ENCODE assay signal across 8 cellular contexts in the genomic region with DNA sequence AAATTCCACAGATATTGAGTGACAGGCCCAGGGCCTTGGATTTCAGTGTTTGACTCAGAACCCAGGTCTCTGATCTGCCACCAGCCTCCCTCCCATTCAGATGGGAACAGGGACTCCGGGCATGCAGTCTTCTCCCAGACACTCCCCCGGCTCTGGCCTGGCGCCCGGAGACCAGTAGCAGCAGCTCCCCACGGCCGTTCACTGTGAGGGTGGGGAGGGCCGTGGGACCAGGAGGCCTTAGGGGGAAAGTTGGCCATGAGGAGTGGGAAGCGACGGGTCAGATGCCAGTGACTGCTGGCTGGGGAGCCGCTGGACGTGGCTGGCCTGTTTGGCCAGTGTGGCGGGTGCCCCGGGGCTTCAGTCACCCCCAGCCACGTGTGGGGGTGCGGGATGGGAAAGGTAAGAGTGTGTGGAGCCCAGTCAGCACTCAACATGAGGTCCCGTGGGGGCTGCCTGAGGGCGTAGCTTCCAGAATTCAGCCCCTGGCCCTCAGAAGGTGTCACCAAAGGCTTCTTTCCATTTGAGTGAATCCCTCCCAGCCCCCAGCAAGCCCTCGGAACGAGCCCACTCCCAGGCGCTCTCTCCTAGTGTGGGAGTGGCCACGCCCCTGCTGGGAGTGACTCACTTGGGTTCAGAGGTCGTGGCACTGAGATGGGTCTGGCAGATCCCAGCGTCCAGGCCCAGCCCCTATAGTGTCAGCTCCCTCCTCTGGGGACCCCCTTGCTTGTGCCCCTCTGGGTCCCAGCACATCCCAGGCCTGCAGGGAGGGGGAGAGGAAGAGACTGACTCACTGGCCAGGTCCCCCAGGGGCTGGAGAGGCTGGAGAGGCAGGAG.
DNase-seq lines count a peak whose midpoint lies in the region; ATAC-seq and TF ChIP-seq lines count a peak whose summit lies in the region.

No MANE protein-coding gene starts in this region.

- H3K4me2 ChIP-seq in osteoblast (ENCODE audit: insufficient read depth, low read length): peak overlapping the region; percentile 89

- no peak for TF ChIP-seq CTCF in C4-2B (conservative IDR thresholded peaks at IDR 0.05)
- no peak for TF ChIP-seq CTCF in glutamatergic neuron (IDR thresholded peaks at IDR 0.05; ENCODE audit: partially characterized antibody, unreplicated experiment)
- no peak for TF ChIP-seq CTCF in osteoblast (IDR thresholded peaks at IDR 0.05; ENCODE audit: extremely low read depth, low read depth, low read length)

- H4K20me1 ChIP-seq in osteoblast (ENCODE audit: insufficient read depth, low read length): peaks cover 88% of the 10 kb centered on the region

- no peak for ATAC-seq in HG03039 (IDR thresholded peaks at IDR 0.05; ENCODE audit: unreplicated experiment)
- no peak for ATAC-seq in HG02970 (IDR thresholded peaks at IDR 0.05; ENCODE audit: low FRiP score, unreplicated experiment)

- no peaks in the 10 kb centered on the region for H3K27me3 ChIP-seq in osteoblast (ENCODE audit: insufficient read depth, low read length)

- H3K27me3 Mint-ChIP-seq in activated naive CD4-positive, alpha-beta T cell treated with anti-CD3 and anti-CD28 coated beads for 36 hours (ENCODE audit: low read depth): no peaks in the 10 kb centered on the region
- H3K27me3 Mint-ChIP-seq in glutamatergic neuron (ENCODE audit: unreplicated experiment): peaks cover 21% of the 10 kb centered on the region

- peak overlapping the region; percentile 86 for H3K4me3 Mint-ChIP-seq in activated naive CD4-positive, alpha-beta T cell treated with anti-CD3 and anti-CD28 coated beads for 36 hours
- peak overlapping the region; percentile 98 for H3K4me3 Mint-ChIP-seq in glutamatergic neuron (ENCODE audit: unreplicated experiment)

- H2AFZ ChIP-seq in osteoblast (ENCODE audit: low read length): no peak overlapping the region

- intact Hi-C loops in activated naive CD4-positive, alpha-beta T cell treated with anti-CD3 and anti-CD28 coated beads for 36 hours (cut with micrococcal nuclease): loop anchor here (1.0 to 10.0 kb wide), 6 partner anchors 9 to 1325 kb away; a partner anchor contains a TSS

- H3K27ac ChIP-seq in C4-2B: peak overlapping the region; percentile 74; the same call in 1 of the 2 replicates
- peak overlapping the region; percentile 92 for H3K27ac ChIP-seq in osteoblast (ENCODE audit: low read depth, low read length)

- H3K4me1 Mint-ChIP-seq in activated naive CD4-positive, alpha-beta T cell treated with anti-CD3 and anti-CD28 coated beads for 36 hours (ENCODE audit: low read depth): peaks cover 54% of the 10 kb centered on the region
- peaks cover 33% of the 10 kb centered on the region for H3K4me1 Mint-ChIP-seq in glutamatergic neuron (ENCODE audit: low read depth, unreplicated experiment)

- H3K4me3 ChIP-seq in osteoblast (ENCODE audit: insufficient read depth, low read length): peak overlapping the region; percentile 71

- H3K79me2 ChIP-seq in osteoblast (ENCODE audit: insufficient read depth, low read length): peaks cover 98% of the 10 kb centered on the region

- CTCF ChIA-PET in activated naive CD4-positive, alpha-beta T cell treated with anti-CD3 and anti-CD28 coated beads for 36 hours (lab: Charles Lee): interaction anchor here (0.8 to 4.4 kb wide), 9 partner anchors 8 to 118 kb away, joined by 3 to 24 read pairs (median 4); no protein-coding TSS in a partner anchor

- peaks cover 5% of the 10 kb centered on the region for H3K36me3 ChIP-seq in osteoblast (ENCODE audit: insufficient read depth, low read length)

- H3K4me1 ChIP-seq in osteoblast (ENCODE audit: insufficient read depth, low read length): peaks cover 62% of the 10 kb centered on the region

- peaks cover 30% of the 10 kb centered on the region for H3K36me3 Mint-ChIP-seq in activated naive CD4-positive, alpha-beta T cell treated with anti-CD3 and anti-CD28 coated beads for 36 hours (ENCODE audit: low read depth)
- no peaks in the 10 kb centered on the region for H3K36me3 Mint-ChIP-seq in glutamatergic neuron (ENCODE audit: unreplicated experiment)

- H3K27ac Mint-ChIP-seq in activated naive CD4-positive, alpha-beta T cell treated with anti-CD3 and anti-CD28 coated beads for 36 hours: peak overlapping the region; percentile 100
- peak overlapping the region; percentile 99 for H3K27ac Mint-ChIP-seq in glutamatergic neuron (ENCODE audit: unreplicated experiment)

- H3K9me3 Mint-ChIP-seq in activated naive CD4-positive, alpha-beta T cell treated with anti-CD3 and anti-CD28 coated beads for 36 hours: no peaks in the 10 kb centered on the region
- peaks cover 19% of the 10 kb centered on the region for H3K9me3 Mint-ChIP-seq in glutamatergic neuron (ENCODE audit: unreplicated experiment)

- no peaks in the 10 kb centered on the region for H3K9me3 ChIP-seq in osteoblast (ENCODE audit: low read depth, low read length)

- DNase-seq in LHCN-M2 (ENCODE audit: low read depth): peak; percentile 50
- DNase-seq in activated naive CD4-positive, alpha-beta T cell treated with anti-CD3 and anti-CD28 coated beads for 36 hours: peak; percentile 83
- peak; percentile 86 for DNase-seq in glutamatergic neuron
- peak; percentile 95 for DNase-seq in osteoblast (ENCODE audit: insufficient read length, low spot score, missing footprints)
- DNase-seq in NCI-H2081 (lab: John Stamatoyannopoulos, UW): no peak

Comparison
In these comparisons a context has a peak if more than half of its experiments do, and no peak if none do; other contexts are left out.
1. DNase-seq: peak in LHCN-M2 (single experiment), activated naive CD4-positive, alpha-beta T cell treated with anti-CD3 and anti-CD28 coated beads for 36 hours (single experiment), glutamatergic neuron (single experiment) and osteoblast (single experiment); none in NCI-H2081 (0 of 2).